1 cellular context compared by ENCODE assay signal in the genomic region with DNA sequence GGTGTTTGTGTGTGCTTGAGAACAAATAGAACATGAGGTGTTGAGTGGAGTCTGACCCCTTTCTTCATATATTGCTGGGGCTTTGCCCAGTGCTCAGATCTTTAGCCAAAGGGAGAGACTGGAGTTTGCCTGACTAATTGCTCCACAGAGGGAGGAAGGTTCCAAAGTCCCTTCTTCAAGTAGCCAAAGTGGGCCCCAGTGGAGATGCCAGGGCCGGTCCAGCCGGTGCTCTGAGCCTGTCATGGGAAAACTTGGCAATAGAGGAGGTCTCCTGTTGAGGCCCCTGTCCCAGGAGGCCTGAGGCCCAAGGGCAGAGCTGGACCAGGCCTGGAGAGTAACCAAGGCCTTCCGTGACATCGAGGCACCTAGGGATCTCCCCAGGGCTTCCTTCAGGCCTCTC.
TF ChIP-seq lines count a peak whose summit lies in the region.

No MANE protein-coding gene starts in this region.

TF ChIP-seq in GM23338, 12 proteins besides CTCF, POLR2A, EP300 and RAD21 (continued from another document):
- TF ChIP-seq, protein P1, sequence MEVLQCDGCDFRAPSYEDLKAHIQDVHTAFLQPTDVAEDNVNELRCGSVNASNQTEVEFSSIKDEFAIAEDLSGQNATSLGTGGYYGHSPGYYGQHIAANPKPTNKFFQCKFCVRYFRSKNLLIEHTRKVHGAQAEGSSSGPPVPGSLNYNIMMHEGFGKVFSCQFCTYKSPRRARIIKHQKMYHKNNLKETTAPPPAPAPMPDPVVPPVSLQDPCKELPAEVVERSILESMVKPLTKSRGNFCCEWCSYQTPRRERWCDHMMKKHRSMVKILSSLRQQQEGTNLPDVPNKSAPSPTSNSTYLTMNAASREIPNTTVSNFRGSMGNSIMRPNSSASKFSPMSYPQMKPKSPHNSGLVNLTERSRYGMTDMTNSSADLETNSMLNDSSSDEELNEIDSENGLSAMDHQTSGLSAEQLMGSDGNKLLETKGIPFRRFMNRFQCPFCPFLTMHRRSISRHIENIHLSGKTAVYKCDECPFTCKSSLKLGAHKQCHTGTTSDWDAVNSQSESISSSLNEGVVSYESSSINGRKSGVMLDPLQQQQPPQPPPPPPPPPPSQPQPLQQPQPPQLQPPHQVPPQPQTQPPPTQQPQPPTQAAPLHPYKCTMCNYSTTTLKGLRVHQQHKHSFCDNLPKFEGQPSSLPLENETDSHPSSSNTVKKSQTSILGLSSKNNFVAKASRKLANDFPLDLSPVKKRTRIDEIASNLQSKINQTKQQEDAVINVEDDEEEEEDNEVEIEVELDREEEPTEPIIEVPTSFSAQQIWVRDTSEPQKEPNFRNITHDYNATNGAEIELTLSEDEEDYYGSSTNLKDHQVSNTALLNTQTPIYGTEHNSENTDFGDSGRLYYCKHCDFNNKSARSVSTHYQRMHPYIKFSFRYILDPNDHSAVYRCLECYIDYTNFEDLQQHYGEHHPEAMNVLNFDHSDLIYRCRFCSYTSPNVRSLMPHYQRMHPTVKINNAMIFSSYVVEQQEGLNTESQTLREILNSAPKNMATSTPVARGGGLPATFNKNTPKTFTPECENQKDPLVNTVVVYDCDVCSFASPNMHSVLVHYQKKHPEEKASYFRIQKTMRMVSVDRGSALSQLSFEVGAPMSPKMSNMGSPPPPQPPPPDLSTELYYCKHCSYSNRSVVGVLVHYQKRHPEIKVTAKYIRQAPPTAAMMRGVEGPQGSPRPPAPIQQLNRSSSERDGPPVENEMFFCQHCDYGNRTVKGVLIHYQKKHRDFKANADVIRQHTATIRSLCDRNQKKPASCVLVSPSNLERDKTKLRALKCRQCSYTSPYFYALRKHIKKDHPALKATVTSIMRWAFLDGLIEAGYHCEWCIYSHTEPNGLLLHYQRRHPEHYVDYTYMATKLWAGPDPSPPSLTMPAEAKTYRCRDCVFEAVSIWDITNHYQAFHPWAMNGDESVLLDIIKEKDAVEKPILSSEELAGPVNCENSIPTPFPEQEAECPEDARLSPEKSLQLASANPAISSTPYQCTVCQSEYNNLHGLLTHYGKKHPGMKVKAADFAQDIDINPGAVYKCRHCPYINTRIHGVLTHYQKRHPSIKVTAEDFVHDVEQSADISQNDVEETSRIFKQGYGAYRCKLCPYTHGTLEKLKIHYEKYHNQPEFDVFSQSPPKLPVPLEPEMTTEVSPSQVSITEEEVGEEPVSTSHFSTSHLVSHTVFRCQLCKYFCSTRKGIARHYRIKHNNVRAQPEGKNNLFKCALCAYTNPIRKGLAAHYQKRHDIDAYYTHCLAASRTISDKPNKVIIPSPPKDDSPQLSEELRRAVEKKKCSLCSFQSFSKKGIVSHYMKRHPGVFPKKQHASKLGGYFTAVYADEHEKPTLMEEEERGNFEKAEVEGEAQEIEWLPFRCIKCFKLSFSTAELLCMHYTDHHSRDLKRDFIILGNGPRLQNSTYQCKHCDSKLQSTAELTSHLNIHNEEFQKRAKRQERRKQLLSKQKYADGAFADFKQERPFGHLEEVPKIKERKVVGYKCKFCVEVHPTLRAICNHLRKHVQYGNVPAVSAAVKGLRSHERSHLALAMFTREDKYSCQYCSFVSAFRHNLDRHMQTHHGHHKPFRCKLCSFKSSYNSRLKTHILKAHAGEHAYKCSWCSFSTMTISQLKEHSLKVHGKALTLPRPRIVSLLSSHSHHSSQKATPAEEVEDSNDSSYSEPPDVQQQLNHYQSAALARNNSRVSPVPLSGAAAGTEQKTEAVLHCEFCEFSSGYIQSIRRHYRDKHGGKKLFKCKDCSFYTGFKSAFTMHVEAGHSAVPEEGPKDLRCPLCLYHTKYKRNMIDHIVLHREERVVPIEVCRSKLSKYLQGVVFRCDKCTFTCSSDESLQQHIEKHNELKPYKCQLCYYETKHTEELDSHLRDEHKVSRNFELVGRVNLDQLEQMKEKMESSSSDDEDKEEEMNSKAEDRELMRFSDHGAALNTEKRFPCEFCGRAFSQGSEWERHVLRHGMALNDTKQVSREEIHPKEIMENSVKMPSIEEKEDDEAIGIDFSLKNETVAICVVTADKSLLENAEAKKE (CRISPR knock-in tag; IDR thresholded peaks at IDR 0.05) = no peak
- TF ChIP-seq EZH2phosphoT487 (IDR thresholded peaks at IDR 0.05; ENCODE audit: unreplicated experiment) (no peak), POLR2AphosphoS5 (IDR thresholded peaks at IDR 0.05; ENCODE audit: low read depth) (no peak), ZNF114 (CRISPR knock-in tag; IDR thresholded peaks at IDR 0.05) (no peak)
